8 cellular contexts compared by ENCODE assay signal in genomic region chr10:61750943-61751471, GRCh38.
DNase-seq lines count a peak whose midpoint lies in the region; ATAC-seq and TF ChIP-seq lines count a peak whose summit lies in the region.

No MANE protein-coding gene starts in this region.

- H3K9me3 Mint-ChIP-seq in activated CD8-positive, alpha-beta memory T cell treated with anti-CD3 and anti-CD28 coated beads, Interleukin-2, amount 10 ng/mL, durations not matched to agents 7 days and 5 days (ENCODE audit: low read depth), result no peaks in the 10 kb centered on the region
- H3K9me3 Mint-ChIP-seq in neural progenitor cell, result no peaks in the 10 kb centered on the region

- H3K9ac ChIP-seq in neural progenitor cell, result no peak overlapping the region

- no peaks in the 10 kb centered on the region for H3K79me2 ChIP-seq in neural progenitor cell (ENCODE audit: low read depth)

- no peaks in the 10 kb centered on the region for H3F3A ChIP-seq in neural progenitor cell (ENCODE audit: low read depth)

- H3K27me3 ChIP-seq in esophagus (ENCODE audit: control insufficient read depth in 1 of 2, insufficient read depth in 2 of 2, low read length in 2 of 2), result no peaks in the 10 kb centered on the region
- no peaks in the 10 kb centered on the region for H3K27me3 ChIP-seq in neural progenitor cell
- no peaks in the 10 kb centered on the region for H3K27me3 ChIP-seq in thoracic aorta (replicated peaks; ENCODE audit: insufficient read depth)

- CTCF ChIA-PET in activated CD8-positive, alpha-beta memory T cell treated with anti-CD3 and anti-CD28 coated beads, Interleukin-2, amount 10 ng/mL, durations not matched to agents 7 days and 5 days (lab: Charles Lee), result interaction anchor here (0.6 to 3.7 kb wide), 25 partner anchors 9 to 497 kb away, joined by 3 to 44 read pairs (median 5); no protein-coding TSS in a partner anchor

- peak; percentile 88 for TF ChIP-seq CTCF in AG10803 (conservative IDR thresholded peaks at IDR 0.05; ENCODE audit: low read length)
- TF ChIP-seq CTCF in neural progenitor cell (IDR thresholded peaks at IDR 0.05), result peak; percentile 65
- TF ChIP-seq CTCF in thoracic aorta (IDR thresholded peaks at IDR 0.05), result peak; percentile 38

- H4K20me1 ChIP-seq in neural progenitor cell (ENCODE audit: low read depth), result no peaks in the 10 kb centered on the region

- H3K27me3 Mint-ChIP-seq in activated CD8-positive, alpha-beta memory T cell treated with anti-CD3 and anti-CD28 coated beads, Interleukin-2, amount 10 ng/mL, durations not matched to agents 7 days and 5 days, result no peaks in the 10 kb centered on the region
- H3K27me3 Mint-ChIP-seq in neural progenitor cell (ENCODE audit: insufficient read depth, low read depth), result peaks cover 2% of the 10 kb centered on the region

- DNase-seq in AG10803 (ENCODE audit: low read depth), result peak; percentile 70
- peak; percentile 62 for DNase-seq in NCI-H82 (lab: John Stamatoyannopoulos, UW)
- DNase-seq in activated CD8-positive, alpha-beta memory T cell treated with anti-CD3 and anti-CD28 coated beads, Interleukin-2, amount 10 ng/mL, durations not matched to agents 7 days and 5 days, result peak; percentile 84
- peak; percentile 68 for DNase-seq in neural progenitor cell (ENCODE audit: low spot score)
- no peak for DNase-seq in thoracic aorta (ENCODE audit: low spot score)

- no peak overlapping the region for H3K4me3 Mint-ChIP-seq in activated CD8-positive, alpha-beta memory T cell treated with anti-CD3 and anti-CD28 coated beads, Interleukin-2, amount 10 ng/mL, durations not matched to agents 7 days and 5 days
- no peak overlapping the region for H3K4me3 Mint-ChIP-seq in neural progenitor cell

- H2AFZ ChIP-seq in neural progenitor cell (replicated peaks), result no peak overlapping the region

- peaks cover 2 to 3% of the 10 kb centered on the region in 2 donors for H3K4me1 ChIP-seq in esophagus (ENCODE audit: control insufficient read depth in 2 of 2, insufficient read depth in 2 of 2, low read length in 1 of 2)
- H3K4me1 ChIP-seq in neural progenitor cell, result no peaks in the 10 kb centered on the region
- H3K4me1 ChIP-seq in thoracic aorta (ENCODE audit: control insufficient read depth in 1 of 2, low read depth in 2 of 2), result peaks cover 27 to 45% of the 10 kb centered on the region in 2 donors

- ATAC-seq in GM18858 (IDR thresholded peaks at IDR 0.05; ENCODE audit: unreplicated experiment) (peak; percentile 86), HG03039 (IDR thresholded peaks at IDR 0.05; ENCODE audit: unreplicated experiment) (peak; percentile 94), thoracic aorta (ENCODE audit: insufficient number of reproducible peaks, low FRiP score, low read depth) (no peak)
- ATAC-seq in activated CD8-positive, alpha-beta memory T cell treated with anti-CD3 and anti-CD28 coated beads, Interleukin-2, amount 10 ng/mL, durations not matched to agents 7 days and 5 days, result peak; percentile 95

- H3K27ac ChIP-seq in esophagus (ENCODE audit: low read depth in 2 of 2, low read length in 1 of 2), result peak overlapping the region; percentile 22 to 53
- no peak overlapping the region for H3K27ac ChIP-seq in neural progenitor cell
- H3K27ac ChIP-seq in thoracic aorta, result peak overlapping the region in 1 of 2 donors; percentile 65

- WGBS in esophagus, 2 donors, result 56 to 77% methylated on average over 6 of the region's 6 CpGs

- H3K4me2 ChIP-seq in neural progenitor cell, result no peak overlapping the region

- H3K36me3 Mint-ChIP-seq in activated CD8-positive, alpha-beta memory T cell treated with anti-CD3 and anti-CD28 coated beads, Interleukin-2, amount 10 ng/mL, durations not matched to agents 7 days and 5 days, result peaks cover 2% of the 10 kb centered on the region
- no peaks in the 10 kb centered on the region for H3K36me3 Mint-ChIP-seq in neural progenitor cell

- peak overlapping the region; percentile 90 for H3K27ac Mint-ChIP-seq in activated CD8-positive, alpha-beta memory T cell treated with anti-CD3 and anti-CD28 coated beads, Interleukin-2, amount 10 ng/mL, durations not matched to agents 7 days and 5 days
- H3K27ac Mint-ChIP-seq in neural progenitor cell, result no peak overlapping the region

- H3K4me3 ChIP-seq in AG10803 (ENCODE audit: low read length) (no peak overlapping the region), esophagus (ENCODE audit: low read depth in 1 of 2, low read length in 2 of 2) (no peak overlapping the region), neural progenitor cell (no peak overlapping the region), thoracic aorta (no peak overlapping the region)

- peaks cover 26% of the 10 kb centered on the region for H3K4me1 Mint-ChIP-seq in activated CD8-positive, alpha-beta memory T cell treated with anti-CD3 and anti-CD28 coated beads, Interleukin-2, amount 10 ng/mL, durations not matched to agents 7 days and 5 days
- no peaks in the 10 kb centered on the region for H3K4me1 Mint-ChIP-seq in neural progenitor cell

- H3K36me3 ChIP-seq in esophagus (ENCODE audit: control insufficient read depth in 2 of 2, insufficient read depth in 2 of 2, low read length in 1 of 2) (no peaks in the 10 kb centered on the region), neural progenitor cell (no peaks in the 10 kb centered on the region), thoracic aorta (no peaks in the 10 kb centered on the region)

- H3K9me3 ChIP-seq in esophagus (ENCODE audit: control insufficient read depth in 2 of 2, insufficient read depth in 1 of 2, low read depth in 1 of 2, low read length in 1 of 2), result no peaks in the 10 kb centered on the region
- no peaks in the 10 kb centered on the region for H3K9me3 ChIP-seq in neural progenitor cell (ENCODE audit: low read depth)
- H3K9me3 ChIP-seq in thoracic aorta, result no peaks in the 10 kb centered on the region

Comparison
In these comparisons a context has a peak if more than half of its experiments do, and no peak if none do; other contexts are left out.
1. CTCF ChIP-seq: peak in every context shown above with its lines; median percentile 88 in AG10803; 65 in neural progenitor cell; 38 in thoracic aorta.